ENCODE assay signal across 15 cellular contexts in genomic region chr5:142671801-142672200, GRCh38. TPM values are rescaled to one million over a fixed set of nuclear protein-coding genes. Genes with fewer than 3 reads are reported as not detected.
DNase-seq lines count a peak whose midpoint lies in the region; ATAC-seq and TF ChIP-seq lines count a peak whose summit lies in the region.
"Had no signal": no experiment of that assay in that cellular context is flagged by ENCODE, and none has a peak within 500 bp of the region (broad histone marks: within the 10 kb centered on the region; RNA-seq: fewer than 3 reads in every experiment).

No MANE protein-coding gene starts in this region.

- no peak overlapping the region for H3K9ac ChIP-seq in rectal smooth muscle tissue (ENCODE audit: low read length)

- TF ChIP-seq CTCF in BJ (IDR thresholded peaks at IDR 0.05; ENCODE audit: insufficient read depth, low read depth, low read length) (no peak), RWPE2 (IDR thresholded peaks at IDR 0.05; ENCODE audit: poor library complexity, severe bottlenecking) (no peak)

- DNase-seq in BJ (ENCODE audit: low read depth): peak; percentile 51
- no peak for DNase-seq in RWPE2 (ENCODE audit: low spot score)
- DNase-seq in fibroblast of gingiva (ENCODE audit: low read depth): peak; percentile 55
- DNase-seq in activated T-cell treated with anti-CD3 and anti-CD28 coated beads for 4 hours: no peak
- DNase-seq: activated naive CD4-positive, alpha-beta T cell treated with Interleukin-2 at 50 U/mL for 16 hours; C1 segment of cervical spinal cord; foreskin melanocyte; immature natural killer cell; NCI-H1417; NCI-H510A treated with DMSO at 0.1 percent for 48 hours; stimulated activated CD4-positive, alpha-beta T cell treated with anti-CD3 and anti-CD28 coated beads, Interleukin-2, amount 100 ng/mL, for 24 hours had no signal

- POLR2A ChIA-PET in BJ (lab: Charles Lee): no interaction called here

- no peaks in the 10 kb centered on the region for H3K9me3 ChIP-seq in RWPE2 (ENCODE audit: severe bottlenecking)

- H3K4me3 ChIP-seq in BJ (ENCODE audit: low read depth, low read length): no peak overlapping the region
- no peak overlapping the region for H3K4me3 ChIP-seq in RWPE2 (ENCODE audit: severe bottlenecking)
- H3K4me3 ChIP-seq in rectal smooth muscle tissue (ENCODE audit: low read length): no peak overlapping the region

- no peaks in the 10 kb centered on the region for H3K27me3 ChIP-seq in BJ (ENCODE audit: control insufficient read depth, insufficient read depth, low read length)
- H3K27me3 ChIP-seq in RWPE2 (ENCODE audit: insufficient read depth, poor library complexity, severe bottlenecking): no peaks in the 10 kb centered on the region
- no peaks in the 10 kb centered on the region for H3K27me3 ChIP-seq in rectal smooth muscle tissue (ENCODE audit: control insufficient read depth, insufficient read depth, low read length)

- peak overlapping the region; percentile 40 for H3K27ac ChIP-seq in RWPE2 (ENCODE audit: poor library complexity, severe bottlenecking)
- H3K27ac ChIP-seq in rectal smooth muscle tissue (ENCODE audit: low read depth, low read length): peak overlapping the region; percentile 63

- peaks cover 19% of the 10 kb centered on the region for H3K4me1 ChIP-seq in RWPE2 (ENCODE audit: insufficient read depth, poor library complexity, severe bottlenecking)
- peaks cover 25% of the 10 kb centered on the region for H3K4me1 ChIP-seq in rectal smooth muscle tissue (ENCODE audit: control insufficient read depth, insufficient read depth, low read length)

- ATAC-seq in RWPE2 (ENCODE audit: low read depth) (peak; percentile 88), GM18520 (IDR thresholded peaks at IDR 0.05; ENCODE audit: unreplicated experiment) (no peak), GM19324 (IDR thresholded peaks at IDR 0.05; ENCODE audit: low FRiP score, unreplicated experiment) (no peak), GM18907 (IDR thresholded peaks at IDR 0.05; ENCODE audit: unreplicated experiment) (no peak)

- CTCF ChIA-PET in BJ (lab: Yijun Ruan, JAX): interaction anchor here (0.6 to 6.4 kb wide), 7 partner anchors 12 to 209 kb away, joined by 3 to 44 read pairs (median 6); no protein-coding TSS in a partner anchor

- H3K36me3 ChIP-seq in BJ (ENCODE audit: control insufficient read depth, insufficient read depth, low read length) (no peaks in the 10 kb centered on the region), RWPE2 (ENCODE audit: low read depth) (no peaks in the 10 kb centered on the region), rectal smooth muscle tissue (ENCODE audit: control insufficient read depth, insufficient read depth, low read length) (no peaks in the 10 kb centered on the region)

RNA-seq across cellular contexts. Expression of gene FGF1, which starts 14.1 kb away (rescaled TPM):
- 14.8 and 19.2 TPM in 2 replicates for polyA plus RNA-seq in BJ (2011; rRNA removed)
- 6.6 and 6.7 TPM in 2 replicates for polyA minus RNA-seq in BJ (2011; rRNA and poly(A)+ RNA removed)
- polyA plus RNA-seq: immature natural killer cell had no signal

Comparison
In these comparisons a context has a peak if more than half of its experiments do, and no peak if none do; other contexts are left out.
1. DNase-seq: peak in BJ (single experiment) and fibroblast of gingiva (single experiment); none in RWPE2 (single experiment) and activated T-cell treated with anti-CD3 and anti-CD28 coated beads for 4 hours (single experiment).